In the genomic region with DNA sequence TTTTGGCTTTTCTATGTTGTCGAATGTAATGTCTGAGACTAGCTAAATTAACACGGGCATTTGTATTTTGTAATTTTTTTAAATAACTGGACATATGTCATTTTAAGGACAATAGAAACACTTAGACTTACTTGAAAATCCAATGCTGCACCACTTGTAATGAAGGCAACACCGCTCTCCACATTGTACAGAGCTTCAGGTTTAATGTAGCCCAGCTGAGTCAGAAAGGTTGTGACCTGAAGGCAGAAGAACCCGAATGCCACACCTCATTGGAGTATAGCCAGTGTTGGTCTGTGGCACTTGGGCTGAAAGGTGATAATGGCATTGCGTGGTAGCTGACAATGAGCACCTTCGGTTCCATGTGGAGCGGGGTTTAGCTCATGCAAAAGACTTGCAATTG, we compare ENCODE assay signal across 29 cellular contexts.
"Had no signal": no experiment of that assay in that cellular context is flagged by ENCODE, and none has a peak within 500 bp of the region (broad histone marks: within the 10 kb centered on the region; RNA-seq: fewer than 3 reads in every experiment).

No MANE protein-coding gene starts in this region.

- H3K4me3 ChIP-seq: ascending aorta, colonic mucosa, dorsolateral prefrontal cortex had no signal

- H3K27me3 Mint-ChIP-seq: activated CD4-positive, alpha-beta memory T cell treated with anti-CD3 and anti-CD28 coated beads for 36 hours; activated CD4-positive, alpha-beta T cell treated with anti-CD3 and anti-CD28 coated beads, Interleukin-2, amount 10 ng/mL, durations not matched to agents 24 days and 14 days; activated CD8-positive, alpha-beta memory T cell treated with anti-CD3 and anti-CD28 coated beads, Interleukin-2, amount 10 ng/mL, durations not matched to agents 7 days and 5 days; activated naive CD8-positive, alpha-beta T cell treated with anti-CD3 and anti-CD28 coated beads, Interleukin-2, amount 10 ng/mL, durations not matched to agents 7 days and 5 days; brain had no signal

- H3K4me3 Mint-ChIP-seq: activated CD4-positive, alpha-beta memory T cell treated with anti-CD3 and anti-CD28 coated beads for 36 hours; activated CD4-positive, alpha-beta T cell treated with anti-CD3 and anti-CD28 coated beads for 36 hours; activated CD4-positive, alpha-beta T cell treated with anti-CD3 and anti-CD28 coated beads, Interleukin-2, amount 10 ng/mL, durations not matched to agents 24 days and 14 days; activated CD8-positive, alpha-beta memory T cell treated with anti-CD3 and anti-CD28 coated beads, Interleukin-2, amount 10 ng/mL, durations not matched to agents 7 days and 5 days; activated CD8-positive, alpha-beta T cell treated with anti-CD3 and anti-CD28 coated beads, Interleukin-2, amount 10 ng/mL, durations not matched to agents 7 days and 5 days; activated naive CD4-positive, alpha-beta T cell treated with anti-CD3 and anti-CD28 coated beads for 36 hours; activated naive CD8-positive, alpha-beta T cell treated with anti-CD3 and anti-CD28 coated beads, Interleukin-2, amount 10 ng/mL, durations not matched to agents 7 days and 5 days; activated T-helper 1 cell treated with anti-CD3 and anti-CD28 coated beads, Interleukin-12 subunit alpha, Interleukin-12 subunit beta, Interleukin-2, Interleukin-4 antibody, amounts not matched to agents 30 ng/mL and 10 ng/mL and 1 ng/mL, durations not matched to agents 14 hours and 24 hours and 36 hours; brain had no signal

- H3K36me3 ChIP-seq: colonic mucosa had no signal

- FAIRE-seq: bronchial epithelial cell, endothelial cell of umbilical vein, frontal cortex had no signal

- H3K27ac Mint-ChIP-seq: activated CD4-positive, alpha-beta memory T cell treated with anti-CD3 and anti-CD28 coated beads for 36 hours; activated CD4-positive, alpha-beta T cell treated with anti-CD3 and anti-CD28 coated beads for 36 hours; activated CD4-positive, alpha-beta T cell treated with anti-CD3 and anti-CD28 coated beads, Interleukin-2, amount 10 ng/mL, durations not matched to agents 24 days and 14 days; activated CD8-positive, alpha-beta memory T cell treated with anti-CD3 and anti-CD28 coated beads, Interleukin-2, amount 10 ng/mL, durations not matched to agents 7 days and 5 days; activated CD8-positive, alpha-beta T cell treated with anti-CD3 and anti-CD28 coated beads, Interleukin-2, amount 10 ng/mL, durations not matched to agents 7 days and 5 days; activated naive CD4-positive, alpha-beta T cell treated with anti-CD3 and anti-CD28 coated beads for 36 hours; activated naive CD4-positive, alpha-beta T cell treated with anti-CD3 and anti-CD28 coated beads, Interleukin-2, amount 50 U/mL, for 72 hours; activated naive CD8-positive, alpha-beta T cell treated with anti-CD3 and anti-CD28 coated beads, Interleukin-2, amount 10 ng/mL, durations not matched to agents 7 days and 5 days; activated T-helper 1 cell treated with anti-CD3 and anti-CD28 coated beads, Interleukin-12 subunit alpha, Interleukin-12 subunit beta, Interleukin-2, Interleukin-4 antibody, amounts not matched to agents 30 ng/mL and 10 ng/mL and 1 ng/mL, durations not matched to agents 14 hours and 24 hours and 36 hours; activated T-helper 2 cell treated with anti-CD3 and anti-CD28 coated beads, Interferon-gamma antibody, Interleukin-2, Interleukin-4, amounts not matched to agents 10 μg/mL and 5 μg/mL and 100 μg/mL, durations not matched to agents 14 hours and 24 hours and 36 hours; brain had no signal

- H3K27me3 ChIP-seq: ascending aorta, colonic mucosa, dorsolateral prefrontal cortex had no signal

- DNase-seq: activated CD4-positive, alpha-beta memory T cell treated with anti-CD3 and anti-CD28 coated beads for 36 hours; activated CD4-positive, alpha-beta T cell treated with anti-CD3 and anti-CD28 coated beads for 36 hours; activated CD4-positive, alpha-beta T cell treated with anti-CD3 and anti-CD28 coated beads, Interleukin-2, amount 10 ng/mL, durations not matched to agents 24 days and 14 days; activated CD4-positive, CD25-positive, alpha-beta regulatory T cell; activated CD4-positive, CD25-positive, alpha-beta regulatory T cell treated with anti-CD3 and anti-CD28 coated beads, Interleukin-2, amount 50 U/mL, for 72 hours; activated CD8-positive, alpha-beta memory T cell treated with anti-CD3 and anti-CD28 coated beads, Interleukin-2, amount 10 ng/mL, durations not matched to agents 7 days and 5 days; activated CD8-positive, alpha-beta memory T cell treated with anti-CD3 and anti-CD28 coated beads, Interleukin-2, amount 50 U/mL, for 4 hours; activated CD8-positive, alpha-beta T cell treated with anti-CD3 and anti-CD28 coated beads, Interleukin-2, amount 10 ng/mL, durations not matched to agents 7 days and 5 days; activated effector memory CD4-positive, alpha-beta T cell treated with anti-CD3 and anti-CD28 coated beads, Interleukin-2, amount 50 U/mL, for 16 hours; activated naive CD4-positive, alpha-beta T cell treated with anti-CD3 and anti-CD28 coated beads for 36 hours; activated naive CD8-positive, alpha-beta T cell treated with anti-CD3 and anti-CD28 coated beads, Interleukin-2, amount 10 ng/mL, durations not matched to agents 7 days and 5 days; activated T-cell treated with anti-CD3 and anti-CD28 coated beads, Interleukin-2, amount 50 U/mL, for 1 hour; activated T-cell treated with anti-CD3 and anti-CD28 coated beads, Interleukin-2, amount 50 U/mL, for 48 hours; caudate nucleus; colonic mucosa; dorsolateral prefrontal cortex; effector memory CD4-positive, alpha-beta T cell; foreskin fibroblast; head of caudate nucleus; T-helper 2 cell had no signal

- H3K9me3 ChIP-seq: ascending aorta, colonic mucosa had no signal

- H3K36me3 Mint-ChIP-seq: activated CD4-positive, alpha-beta memory T cell treated with anti-CD3 and anti-CD28 coated beads for 36 hours; activated CD8-positive, alpha-beta memory T cell treated with anti-CD3 and anti-CD28 coated beads, Interleukin-2, amount 10 ng/mL, durations not matched to agents 7 days and 5 days; activated naive CD4-positive, alpha-beta T cell treated with anti-CD3 and anti-CD28 coated beads, Interleukin-2, amount 50 U/mL, for 72 hours; activated naive CD8-positive, alpha-beta T cell treated with anti-CD3 and anti-CD28 coated beads, Interleukin-2, amount 10 ng/mL, durations not matched to agents 7 days and 5 days had no signal

- ATAC-seq: activated CD4-positive, alpha-beta T cell treated with anti-CD3 and anti-CD28 coated beads for 36 hours; activated CD8-positive, alpha-beta memory T cell treated with anti-CD3 and anti-CD28 coated beads, Interleukin-2, amount 10 ng/mL, durations not matched to agents 7 days and 5 days; activated CD8-positive, alpha-beta T cell treated with anti-CD3 and anti-CD28 coated beads, Interleukin-2, amount 10 ng/mL, durations not matched to agents 7 days and 5 days; activated naive CD4-positive, alpha-beta T cell treated with anti-CD3 and anti-CD28 coated beads, Interleukin-2, amount 50 U/mL, for 72 hours had no signal

- H3K4me1 ChIP-seq: ascending aorta, colonic mucosa had no signal

- H3K27ac ChIP-seq: ascending aorta, colonic mucosa, dorsolateral prefrontal cortex, epithelial cell of prostate had no signal

- H3K9me3 Mint-ChIP-seq: activated CD4-positive, alpha-beta memory T cell treated with anti-CD3 and anti-CD28 coated beads for 36 hours; activated naive CD4-positive, alpha-beta T cell treated with anti-CD3 and anti-CD28 coated beads for 36 hours; activated naive CD8-positive, alpha-beta T cell treated with anti-CD3 and anti-CD28 coated beads, Interleukin-2, amount 10 ng/mL, durations not matched to agents 7 days and 5 days; activated T-helper 1 cell treated with anti-CD3 and anti-CD28 coated beads, Interleukin-12 subunit alpha, Interleukin-12 subunit beta, Interleukin-2, Interleukin-4 antibody, amounts not matched to agents 30 ng/mL and 10 ng/mL and 1 ng/mL, durations not matched to agents 14 hours and 24 hours and 36 hours; activated T-helper 2 cell treated with anti-CD3 and anti-CD28 coated beads, Interferon-gamma antibody, Interleukin-2, Interleukin-4, amounts not matched to agents 10 μg/mL and 5 μg/mL and 100 μg/mL, durations not matched to agents 14 hours and 24 hours and 36 hours had no signal
